In genomic region chr9:35792826-35793225, GRCh38 we compare ENCODE assay signal across 21 cellular contexts. TPM values are rescaled to one million over a fixed set of nuclear protein-coding genes. Genes with fewer than 3 reads are reported as not detected.
DNase-seq lines count a peak whose midpoint lies in the region; ATAC-seq, FAIRE-seq and TF ChIP-seq lines count a peak whose summit lies in the region.
"Had no signal": no experiment of that assay in that cellular context is flagged by ENCODE, and none has a peak within 500 bp of the region (broad histone marks: within the 10 kb centered on the region; RNA-seq: fewer than 3 reads in every experiment).

No MANE protein-coding gene starts in this region.

- H3K27ac ChIP-seq in HUES6 (ENCODE audit: low read depth, low read length) (no peak overlapping the region), astrocyte (ENCODE audit: low read depth, low read length) (no peak overlapping the region), stomach smooth muscle (ENCODE audit: low read length) (no peak overlapping the region), lower lobe of right lung (no peak overlapping the region)
- H3K27ac ChIP-seq: cardiac muscle cell, spleen, VCaP had no signal

- H3K36me3 ChIP-seq in HUES6 (ENCODE audit: control insufficient read depth, insufficient read depth, low read length) (no peaks in the 10 kb centered on the region), astrocyte (ENCODE audit: insufficient read depth, low read length) (no peaks in the 10 kb centered on the region), stomach smooth muscle (ENCODE audit: control insufficient read depth in 2 of 2, insufficient read depth in 2 of 2, low read length in 2 of 2) (no peaks in the 10 kb centered on the region), lower lobe of right lung (no peaks in the 10 kb centered on the region)
- H3K36me3 ChIP-seq: cardiac muscle cell had no signal

- H3K4me2 ChIP-seq in astrocyte (ENCODE audit: low read length): peak overlapping the region; percentile 89

- H3K27me3 Mint-ChIP-seq in astrocyte (ENCODE audit: low read depth, unreplicated experiment): no peaks in the 10 kb centered on the region
- H3K27me3 Mint-ChIP-seq in mesothelial cell of epicardium (ENCODE audit: low read depth): no peaks in the 10 kb centered on the region
- H3K27me3 Mint-ChIP-seq: activated CD8-positive, alpha-beta memory T cell treated with anti-CD3 and anti-CD28 coated beads, Interleukin-2, amount 10 ng/mL, durations not matched to agents 7 days and 5 days; activated naive CD4-positive, alpha-beta T cell treated with anti-CD3 and anti-CD28 coated beads, Interleukin-2, amount 10 ng/mL, durations not matched to agents 7 days and 5 days had no signal

- TF ChIP-seq CTCF in astrocyte (IDR thresholded peaks at IDR 0.05; ENCODE audit: insufficient read depth, low read depth, low read length) (no peak), mesothelial cell of epicardium (IDR thresholded peaks at IDR 0.05; ENCODE audit: unreplicated experiment) (no peak), lower lobe of right lung (IDR thresholded peaks at IDR 0.05) (no peak)

- H3K9me3 Mint-ChIP-seq in astrocyte (ENCODE audit: unreplicated experiment) (no peaks in the 10 kb centered on the region), mesothelial cell of epicardium (no peaks in the 10 kb centered on the region)
- H3K9me3 Mint-ChIP-seq: activated naive CD4-positive, alpha-beta T cell treated with anti-CD3 and anti-CD28 coated beads, Interleukin-2, amount 10 ng/mL, durations not matched to agents 7 days and 5 days; H9; natural killer cell had no signal

- intact Hi-C loops in lower lobe of right lung (cut with DNase I): no loop called here

- H2AFZ ChIP-seq in astrocyte (ENCODE audit: low read depth, low read length): no peak overlapping the region

- H3K4me1 ChIP-seq in HUES6 (ENCODE audit: control insufficient read depth, insufficient read depth, low read length) (peaks cover 26% of the 10 kb centered on the region), astrocyte (ENCODE audit: insufficient read depth, low read length) (peaks cover 30% of the 10 kb centered on the region), stomach smooth muscle (ENCODE audit: control insufficient read depth, insufficient read depth, low read length) (peaks cover 40% of the 10 kb centered on the region), lower lobe of right lung (peaks cover 39% of the 10 kb centered on the region)

- peaks cover 33% of the 10 kb centered on the region for H3K79me2 ChIP-seq in astrocyte (ENCODE audit: insufficient read depth, low read length)

- H3K27ac Mint-ChIP-seq in astrocyte (ENCODE audit: unreplicated experiment) (peak overlapping the region; percentile 62), mesothelial cell of epicardium (no peak overlapping the region)
- H3K27ac Mint-ChIP-seq: activated CD8-positive, alpha-beta memory T cell treated with anti-CD3 and anti-CD28 coated beads, Interleukin-2, amount 10 ng/mL, durations not matched to agents 7 days and 5 days; activated naive CD4-positive, alpha-beta T cell treated with anti-CD3 and anti-CD28 coated beads, Interleukin-2, amount 10 ng/mL, durations not matched to agents 7 days and 5 days; CD14-positive monocyte; H9; natural killer cell had no signal

- H3K9ac ChIP-seq in HUES6 (ENCODE audit: low read length): no peak overlapping the region
- no peak overlapping the region for H3K9ac ChIP-seq in astrocyte (ENCODE audit: low read length)
- H3K9ac ChIP-seq in stomach smooth muscle (ENCODE audit: low read length in 2 of 2): peak overlapping the region in 1 of 2 donors; percentile 16

- H3K4me1 Mint-ChIP-seq in astrocyte (ENCODE audit: low read depth, unreplicated experiment): peaks cover 36% of the 10 kb centered on the region
- peaks cover 26% of the 10 kb centered on the region for H3K4me1 Mint-ChIP-seq in mesothelial cell of epicardium

- peaks cover 1% of the 10 kb centered on the region for H3K36me3 Mint-ChIP-seq in astrocyte (ENCODE audit: low read depth, unreplicated experiment)
- no peaks in the 10 kb centered on the region for H3K36me3 Mint-ChIP-seq in mesothelial cell of epicardium
- H3K36me3 Mint-ChIP-seq: activated CD8-positive, alpha-beta memory T cell treated with anti-CD3 and anti-CD28 coated beads, Interleukin-2, amount 10 ng/mL, durations not matched to agents 7 days and 5 days; natural killer cell had no signal

- DNase-seq in astrocyte (ENCODE audit: low read depth) (no peak), mesothelial cell of epicardium (ENCODE audit: low spot score in 2 of 2, unreplicated experiment in 2 of 2) (no peak), lower lobe of right lung (no peak), SIG-M5 treated with dmso at 0.1 percent for 504 hours (lab: John Stamatoyannopoulos, UW; ENCODE audit: unreplicated experiment) (no peak), SHP77 treated with DMSO at 0.1 percent for 48 hours (lab: John Stamatoyannopoulos, UW) (no peak)
- no peak for DNase-seq in stimulated activated CD4-positive, alpha-beta T cell treated with anti-CD3 and anti-CD28 coated beads, Interleukin-1b, Interleukin-23, amount 100 ng/mL, for 48 hours
- DNase-seq: activated CD8-positive, alpha-beta memory T cell treated with anti-CD3 and anti-CD28 coated beads, Interleukin-2, amount 10 ng/mL, durations not matched to agents 7 days and 5 days; activated naive CD4-positive, alpha-beta T cell treated with anti-CD3 and anti-CD28 coated beads, Interleukin-2, amount 10 ng/mL, durations not matched to agents 7 days and 5 days; H9; left colon; natural killer cell; NCI-H1436; NCI-H446; spleen had no signal

- no peak for FAIRE-seq in astrocyte (lab: Jason Lieb, UNC)
- FAIRE-seq: K562 had no signal

- no peak for ATAC-seq in lower lobe of right lung
- ATAC-seq: activated CD8-positive, alpha-beta memory T cell treated with anti-CD3 and anti-CD28 coated beads, Interleukin-2, amount 10 ng/mL, durations not matched to agents 7 days and 5 days; K562; left colon; natural killer cell; SK-N-SH treated with all-trans-retinoic acid at 6 μM for 48 hours had no signal

- no peaks in the 10 kb centered on the region for H3K9me3 ChIP-seq in HUES6 (ENCODE audit: control insufficient read depth, insufficient read depth, low read depth, low read length)
- no peaks in the 10 kb centered on the region for H3K9me3 ChIP-seq in astrocyte (ENCODE audit: insufficient read depth, low read depth, low read length)
- no peaks in the 10 kb centered on the region for H3K9me3 ChIP-seq in stomach smooth muscle (ENCODE audit: control insufficient read depth in 2 of 2, low read length in 2 of 2)
- H3K9me3 ChIP-seq in lower lobe of right lung: no peaks in the 10 kb centered on the region
- H3K9me3 ChIP-seq: spleen had no signal

- peaks cover 3% of the 10 kb centered on the region for H4K20me1 ChIP-seq in astrocyte (ENCODE audit: insufficient read depth, low read length)

- H3K27me3 ChIP-seq in HUES6 (ENCODE audit: control insufficient read depth, insufficient read depth, low read length) (peaks cover 6% of the 10 kb centered on the region; the same call in 1 of the 2 replicates), astrocyte (ENCODE audit: insufficient read depth, low read length) (peaks cover 2% of the 10 kb centered on the region), stomach smooth muscle (ENCODE audit: control insufficient read depth in 1 of 2, insufficient read depth in 2 of 2, low read length in 2 of 2) (no peaks in the 10 kb centered on the region), lower lobe of right lung (ENCODE audit: low read depth) (no peaks in the 10 kb centered on the region)
- H3K27me3 ChIP-seq: cardiac muscle cell had no signal

- H3K4me3 Mint-ChIP-seq in astrocyte (ENCODE audit: unreplicated experiment) (peak overlapping the region; percentile 42), mesothelial cell of epicardium (peak overlapping the region; percentile 9)
- H3K4me3 Mint-ChIP-seq: activated CD8-positive, alpha-beta memory T cell treated with anti-CD3 and anti-CD28 coated beads, Interleukin-2, amount 10 ng/mL, durations not matched to agents 7 days and 5 days; activated naive CD4-positive, alpha-beta T cell treated with anti-CD3 and anti-CD28 coated beads, Interleukin-2, amount 10 ng/mL, durations not matched to agents 7 days and 5 days; natural killer cell had no signal

- 0 out of 2 replicates have a peak overlapping the region, but pooled peaks have one; percentile 29 for H3K4me3 ChIP-seq in HUES6 (ENCODE audit: low read depth, low read length)
- no peak overlapping the region for H3K4me3 ChIP-seq in astrocyte (ENCODE audit: insufficient read depth, low read depth, low read length)
- H3K4me3 ChIP-seq in stomach smooth muscle (ENCODE audit: low read length in 2 of 2): peak overlapping the region; percentile 3 to 78
- no peak overlapping the region for H3K4me3 ChIP-seq in lower lobe of right lung
- H3K4me3 ChIP-seq: K562 had no signal

RNA-seq across cellular contexts. Expression of gene NPR2, which starts 1.4 kb away (rescaled TPM):
- total RNA-seq in astrocyte (24.6 and 26.1 TPM in 2 replicates), mesothelial cell of epicardium (27.2 to 32.4 TPM (median 30.6 TPM) in 3 replicates), lower lobe of right lung (20.6 TPM)

RNA-seq across cellular contexts. Expression of gene SPAG8, which starts 19.2 kb away (rescaled TPM):
- total RNA-seq in astrocyte: 0.46 and 0.52 TPM in 2 replicates
- total RNA-seq in mesothelial cell of epicardium: 0.89 to 1.6 TPM (median 1.4 TPM) in 3 replicates
- total RNA-seq in lower lobe of right lung: 13.3 TPM

RNA-seq across cellular contexts. Expression of gene HINT2, which starts 22.0 kb away (rescaled TPM):
- total RNA-seq in astrocyte: 22.8 and 23.7 TPM in 2 replicates
- total RNA-seq in mesothelial cell of epicardium: 29.3 to 31.3 TPM (median 30.7 TPM) in 3 replicates
- total RNA-seq in lower lobe of right lung: 32.6 TPM

RNA-seq across cellular contexts. Expression of gene FAM221B, which starts 35.7 kb away (rescaled TPM):
- not detected in 2 replicates for total RNA-seq in astrocyte
- 0.07 TPM in 1 of 3 replicates, not detected in the others for total RNA-seq in mesothelial cell of epicardium
- 0.32 TPM for total RNA-seq in lower lobe of right lung
- total RNA-seq: activated CD8-positive, alpha-beta memory T cell treated with anti-CD3 and anti-CD28 coated beads, Interleukin-2, amount 10 ng/mL, durations not matched to agents 7 days and 5 days; cardiac muscle cell; H9; K562; natural killer cell; spleen had no signal

RNA-seq across cellular contexts. Expression of gene TMEM8B, which starts 36.2 kb away (rescaled TPM):
- total RNA-seq in astrocyte (8.6 and 8.9 TPM in 2 replicates), mesothelial cell of epicardium (44.4 to 47.9 TPM (median 45.0 TPM) in 3 replicates), lower lobe of right lung (12.6 TPM)

Comparison
In these comparisons a context has a peak if more than half of its experiments do, and no peak if none do; other contexts are left out.
1. H3K4me3 ChIP-seq: peak in HUES6 (single experiment) and stomach smooth muscle (2 of 2); none in astrocyte (single experiment) and lower lobe of right lung (single experiment).